Comparison of ENCODE assay signal across 8 cellular contexts in the genomic region with DNA sequence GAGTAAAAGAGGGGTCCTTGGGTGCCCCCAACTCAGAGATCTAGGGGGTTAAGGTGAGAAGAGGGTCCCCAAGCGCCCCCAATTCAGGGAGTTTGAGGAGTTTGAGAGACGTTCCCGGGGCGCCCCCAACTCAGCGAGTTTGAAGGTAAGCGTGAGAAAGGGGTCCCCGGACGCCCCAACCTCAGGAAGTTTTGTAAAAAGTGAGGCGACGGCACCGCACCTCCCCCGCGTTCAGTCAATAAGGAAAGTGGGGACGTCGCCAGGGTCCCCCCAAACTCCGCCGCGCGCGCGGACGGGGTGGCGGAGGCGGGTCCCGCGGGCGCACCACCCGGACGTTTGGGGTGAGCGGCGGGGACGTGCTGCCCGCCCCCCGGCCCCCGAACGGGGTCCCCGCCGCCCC. TPM values are rescaled to one million over a fixed set of nuclear protein-coding genes. Genes with fewer than 3 reads are reported as not detected.
DNase-seq lines count a peak whose midpoint lies in the region; ATAC-seq and TF ChIP-seq lines count a peak whose summit lies in the region.

No MANE protein-coding gene starts in this region.

- no peak for DNase-seq in HFFc6
- DNase-seq in activated T-helper 1 cell treated with anti-CD3 and anti-CD28 coated beads, Interleukin-12 subunit alpha, Interleukin-12 subunit beta, Interleukin-2, Interleukin-4 antibody, amounts not matched to agents 30 ng/mL and 10 ng/mL and 1 ng/mL, durations not matched to agents 14 hours and 24 hours and 36 hours (ENCODE audit: low spot score): no peak
- no peak for DNase-seq in iPS-NIHi11 (ENCODE audit: low spot score)

- peak overlapping the region; percentile 67 for H3K4me3 ChIP-seq in iPS-15b (ENCODE audit: low read depth, low read length)

- no peaks in the 10 kb centered on the region for H3K36me3 Mint-ChIP-seq in HFFc6 (ENCODE audit: low read depth)
- H3K36me3 Mint-ChIP-seq in activated T-helper 1 cell treated with anti-CD3 and anti-CD28 coated beads, Interleukin-12 subunit alpha, Interleukin-12 subunit beta, Interleukin-2, Interleukin-4 antibody, amounts not matched to agents 30 ng/mL and 10 ng/mL and 1 ng/mL, durations not matched to agents 14 hours and 24 hours and 36 hours (ENCODE audit: low read depth): no peaks in the 10 kb centered on the region
- H3K36me3 Mint-ChIP-seq in stimulated activated memory B cell treated with anti-CD40 and anti-IgM and Interleukin-4, amounts not matched to agents 10 μg/mL and 1 μg/mL and 100 μg/mL, for 72 hours: no peaks in the 10 kb centered on the region

- intact Hi-C loops in activated T-helper 1 cell treated with anti-CD3 and anti-CD28 coated beads, Interleukin-12 subunit alpha, Interleukin-12 subunit beta, Interleukin-2, Interleukin-4 antibody, amounts not matched to agents 30 ng/mL and 10 ng/mL and 1 ng/mL, durations not matched to agents 14 hours and 24 hours and 36 hours (cut with micrococcal nuclease): loop anchor here (1.0 to 5.0 kb wide), 6 partner anchors 15 to 263 kb away; a partner anchor contains a TSS

- peaks cover 3% of the 10 kb centered on the region for H3K27me3 Mint-ChIP-seq in HFFc6 (ENCODE audit: insufficient read depth)
- H3K27me3 Mint-ChIP-seq in activated T-helper 1 cell treated with anti-CD3 and anti-CD28 coated beads, Interleukin-12 subunit alpha, Interleukin-12 subunit beta, Interleukin-2, Interleukin-4 antibody, amounts not matched to agents 30 ng/mL and 10 ng/mL and 1 ng/mL, durations not matched to agents 14 hours and 24 hours and 36 hours (ENCODE audit: insufficient read depth): peaks cover 17% of the 10 kb centered on the region
- H3K27me3 Mint-ChIP-seq in stimulated activated memory B cell treated with anti-CD40 and anti-IgM and Interleukin-4, amounts not matched to agents 10 μg/mL and 1 μg/mL and 100 μg/mL, for 72 hours: peaks cover 36% of the 10 kb centered on the region

- peaks cover 25% of the 10 kb centered on the region for H3K27me3 ChIP-seq in iPS-15b (ENCODE audit: control insufficient read depth, insufficient read depth, low read length)

- 0 out of 2 replicates have a peak, but pooled peaks have one; percentile 2 for TF ChIP-seq CTCF in HFFc6 (IDR thresholded peaks at IDR 0.05)

- ATAC-seq in stimulated activated memory B cell treated with anti-CD40 and anti-IgM and Interleukin-4, amounts not matched to agents 10 μg/mL and 1 μg/mL and 100 μg/mL, for 72 hours: no peak
- ATAC-seq in GM19023 (IDR thresholded peaks at IDR 0.05; ENCODE audit: unreplicated experiment): no peak
- no peak for ATAC-seq in GM18873 (IDR thresholded peaks at IDR 0.05; ENCODE audit: low FRiP score, unreplicated experiment)
- ATAC-seq in HG03025 (IDR thresholded peaks at IDR 0.05; ENCODE audit: low FRiP score, unreplicated experiment): no peak

- peak overlapping the region; percentile 94 for H3K4me3 Mint-ChIP-seq in HFFc6
- H3K4me3 Mint-ChIP-seq in activated T-helper 1 cell treated with anti-CD3 and anti-CD28 coated beads, Interleukin-12 subunit alpha, Interleukin-12 subunit beta, Interleukin-2, Interleukin-4 antibody, amounts not matched to agents 30 ng/mL and 10 ng/mL and 1 ng/mL, durations not matched to agents 14 hours and 24 hours and 36 hours: peak overlapping the region; percentile 86
- peak overlapping the region; percentile 89 for H3K4me3 Mint-ChIP-seq in stimulated activated memory B cell treated with anti-CD40 and anti-IgM and Interleukin-4, amounts not matched to agents 10 μg/mL and 1 μg/mL and 100 μg/mL, for 72 hours

- no peaks in the 10 kb centered on the region for H3K4me1 ChIP-seq in iPS-15b (ENCODE audit: control insufficient read depth, insufficient read depth, low read length)

- H3K4me1 Mint-ChIP-seq in HFFc6 (ENCODE audit: low read depth): peaks cover 32% of the 10 kb centered on the region
- peaks cover 27% of the 10 kb centered on the region for H3K4me1 Mint-ChIP-seq in activated T-helper 1 cell treated with anti-CD3 and anti-CD28 coated beads, Interleukin-12 subunit alpha, Interleukin-12 subunit beta, Interleukin-2, Interleukin-4 antibody, amounts not matched to agents 30 ng/mL and 10 ng/mL and 1 ng/mL, durations not matched to agents 14 hours and 24 hours and 36 hours (ENCODE audit: low read depth)
- peaks cover 20% of the 10 kb centered on the region for H3K4me1 Mint-ChIP-seq in stimulated activated memory B cell treated with anti-CD40 and anti-IgM and Interleukin-4, amounts not matched to agents 10 μg/mL and 1 μg/mL and 100 μg/mL, for 72 hours

- H3K27ac Mint-ChIP-seq in HFFc6: peak overlapping the region; percentile 96
- H3K27ac Mint-ChIP-seq in activated T-helper 1 cell treated with anti-CD3 and anti-CD28 coated beads, Interleukin-12 subunit alpha, Interleukin-12 subunit beta, Interleukin-2, Interleukin-4 antibody, amounts not matched to agents 30 ng/mL and 10 ng/mL and 1 ng/mL, durations not matched to agents 14 hours and 24 hours and 36 hours: peak overlapping the region; percentile 74
- H3K27ac Mint-ChIP-seq in stimulated activated memory B cell treated with anti-CD40 and anti-IgM and Interleukin-4, amounts not matched to agents 10 μg/mL and 1 μg/mL and 100 μg/mL, for 72 hours: peak overlapping the region; percentile 70

- H3K36me3 ChIP-seq in iPS-15b (ENCODE audit: control insufficient read depth, insufficient read depth, low read length): no peaks in the 10 kb centered on the region

- no peaks in the 10 kb centered on the region for H3K9me3 ChIP-seq in iPS-15b (ENCODE audit: control insufficient read depth, insufficient read depth, low read length)

- H3K9ac ChIP-seq in iPS-15b (ENCODE audit: low read depth, low read length): no peak overlapping the region

- H3K9me3 Mint-ChIP-seq in HFFc6: no peaks in the 10 kb centered on the region
- no peaks in the 10 kb centered on the region for H3K9me3 Mint-ChIP-seq in activated T-helper 1 cell treated with anti-CD3 and anti-CD28 coated beads, Interleukin-12 subunit alpha, Interleukin-12 subunit beta, Interleukin-2, Interleukin-4 antibody, amounts not matched to agents 30 ng/mL and 10 ng/mL and 1 ng/mL, durations not matched to agents 14 hours and 24 hours and 36 hours
- H3K9me3 Mint-ChIP-seq in stimulated activated memory B cell treated with anti-CD40 and anti-IgM and Interleukin-4, amounts not matched to agents 10 μg/mL and 1 μg/mL and 100 μg/mL, for 72 hours: no peaks in the 10 kb centered on the region

RNA-seq across cellular contexts. Expression of a gene that starts 0.4 kb away (rescaled TPM):
- 1 to 10 TPM; 6.3 to 9.5 (median 6.9) TPM for total RNA-seq in HFFc6 (2021; fragmentation: NEBNext Ultra II Directional; extraction: Animal tissue kit (Norgen Biotek cat#: 25700))
- total RNA-seq in activated T-helper 1 cell treated with anti-CD3 and anti-CD28 coated beads, Interleukin-12 subunit alpha, Interleukin-12 subunit beta, Interleukin-2, Interleukin-4 antibody, amounts not matched to agents 30 ng/mL and 10 ng/mL and 1 ng/mL, durations not matched to agents 14 hours and 24 hours and 36 hours: 9.2 and 10.2 TPM in 2 replicates

RNA-seq across cellular contexts. Expression of a gene that starts 25.5 kb away (rescaled TPM):
- not detected for total RNA-seq in HFFc6 (2021; fragmentation: NEBNext Ultra II Directional; extraction: Animal tissue kit (Norgen Biotek cat#: 25700))
- total RNA-seq in activated T-helper 1 cell treated with anti-CD3 and anti-CD28 coated beads, Interleukin-12 subunit alpha, Interleukin-12 subunit beta, Interleukin-2, Interleukin-4 antibody, amounts not matched to agents 30 ng/mL and 10 ng/mL and 1 ng/mL, durations not matched to agents 14 hours and 24 hours and 36 hours: not detected in 2 replicates
